26 cellular contexts compared by ENCODE assay signal in genomic region chr10:110394296-110394695, GRCh38.
"Had no signal": no experiment of that assay in that cellular context is flagged by ENCODE, and none has a peak within 500 bp of the region (broad histone marks: within the 10 kb centered on the region; RNA-seq: fewer than 3 reads in every experiment).

No MANE protein-coding gene starts in this region.

- H3K36me3 Mint-ChIP-seq: activated CD4-positive, alpha-beta memory T cell treated with anti-CD3 and anti-CD28 coated beads for 36 hours; activated naive CD8-positive, alpha-beta T cell treated with anti-CD3 and anti-CD28 coated beads for 36 hours had no signal

- H3K27ac ChIP-seq: brain microvascular endothelial cell, SJCRH30, SK-N-MC had no signal

- DNase-seq: activated CD4-positive, alpha-beta memory T cell treated with anti-CD3 and anti-CD28 coated beads for 36 hours; activated CD4-positive, alpha-beta T cell treated with anti-CD3 and anti-CD28 coated beads, Interleukin-2, amount 50 U/mL, for 1 hour; activated CD8-positive, alpha-beta memory T cell treated with anti-CD3 and anti-CD28 coated beads, Interleukin-2, amount 50 U/mL, for 4 hours; activated effector memory CD4-positive, alpha-beta T cell treated with anti-CD3 and anti-CD28 coated beads, Interleukin-2, amount 50 U/mL, for 16 hours; activated naive CD4-positive, alpha-beta T cell; activated naive CD4-positive, alpha-beta T cell treated with anti-CD3 and anti-CD28 coated beads, Interleukin-2, amount 50 U/mL, for 16 hours; activated naive CD8-positive, alpha-beta T cell treated with anti-CD3 and anti-CD28 coated beads for 36 hours; activated T-cell treated with anti-CD3 and anti-CD28 coated beads for 4 hours; activated T-cell treated with anti-CD3 and anti-CD28 coated beads, Interleukin-2, amount 50 U/mL, for 4 hours; amniotic stem cell; brain microvascular endothelial cell; central memory CD4-positive, alpha-beta T cell; Karpas-422; NCI-H1048; NCI-H1105 treated with DMSO at 0.1 percent for 48 hours; NCI-H1436 treated with DMSO at 0.1 percent for 48 hours; NCI-H1694 treated with DMSO at 0.1 percent for 48 hours; NCI-H2029; NCI-H345; NCI-H524 treated with DMSO at 0.1 percent for 48 hours; NK-92 treated with Interleukin-12 subunit alpha and Interleukin-12 subunit beta, amount 100 ng/mL, for 24 hours; PC-9; SHP77; SJCRH30; T1000 had no signal

- H3K4me3 ChIP-seq: PC-9, SJCRH30, SK-N-MC had no signal

- H3K4me3 Mint-ChIP-seq: activated CD4-positive, alpha-beta memory T cell treated with anti-CD3 and anti-CD28 coated beads for 36 hours; activated naive CD8-positive, alpha-beta T cell treated with anti-CD3 and anti-CD28 coated beads for 36 hours; activated T-cell treated with anti-CD3 and anti-CD28 coated beads, Interleukin-2, amount 50 U/mL, for 4 hours had no signal

- H3K27ac Mint-ChIP-seq: activated naive CD8-positive, alpha-beta T cell treated with anti-CD3 and anti-CD28 coated beads for 36 hours had no signal

- ATAC-seq: activated T-cell treated with anti-CD3 and anti-CD28 coated beads, Interleukin-2, amount 50 U/mL, for 4 hours had no signal

- H3K27me3 Mint-ChIP-seq: activated CD4-positive, alpha-beta memory T cell treated with anti-CD3 and anti-CD28 coated beads for 36 hours; activated naive CD8-positive, alpha-beta T cell treated with anti-CD3 and anti-CD28 coated beads for 36 hours had no signal

- H3K9me3 Mint-ChIP-seq: activated CD4-positive, alpha-beta memory T cell treated with anti-CD3 and anti-CD28 coated beads for 36 hours; activated naive CD8-positive, alpha-beta T cell treated with anti-CD3 and anti-CD28 coated beads for 36 hours; activated T-cell treated with anti-CD3 and anti-CD28 coated beads, Interleukin-2, amount 50 U/mL, for 4 hours had no signal

- H3K9me3 ChIP-seq: SJCRH30 had no signal

- H3K36me3 ChIP-seq: brain microvascular endothelial cell, SJCRH30 had no signal
